In the genomic region with DNA sequence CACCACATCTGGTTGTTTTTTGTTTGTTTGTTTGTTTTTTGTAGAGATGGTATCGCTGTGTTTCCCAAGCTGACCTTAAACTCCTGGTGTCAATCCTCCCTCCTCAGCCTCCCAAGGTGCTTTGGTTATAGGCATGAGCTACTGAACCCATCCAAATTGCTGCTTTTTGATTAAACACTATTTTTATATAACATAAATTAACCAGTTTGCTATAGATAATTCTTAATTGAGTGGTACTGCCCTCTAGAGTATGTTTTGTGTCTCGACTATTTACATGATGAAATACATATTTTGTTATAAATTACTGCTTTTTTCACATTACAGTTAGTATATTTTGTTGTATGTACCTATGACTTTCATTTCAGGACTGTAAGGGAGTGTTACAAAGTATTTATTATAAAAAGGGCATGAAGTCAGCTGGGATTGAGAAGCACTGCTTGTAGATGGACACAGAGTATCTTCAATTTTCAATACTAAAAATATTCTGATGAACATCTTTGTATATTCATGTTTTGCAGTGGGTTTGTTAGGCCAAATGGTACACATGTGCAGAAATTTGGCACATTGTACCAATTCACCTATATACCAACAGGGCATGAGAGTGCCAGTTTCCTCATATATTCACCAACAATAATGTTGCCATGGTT, we compare ENCODE assay signal across 10 cellular contexts. TPM values are rescaled to one million over a fixed set of nuclear protein-coding genes. Genes with fewer than 3 reads are reported as not detected.
A peak's percentile ranks its signal among the peaks of the same experiment; 100 is the strongest.
DNase-seq lines count a peak whose midpoint lies in the region; ATAC-seq and TF ChIP-seq lines count a peak whose summit lies in the region.
"Had no signal": no experiment of that assay in that cellular context is flagged by ENCODE, and none has a peak within 500 bp of the region (broad histone marks: within the 10 kb centered on the region; RNA-seq: fewer than 3 reads in every experiment).

No MANE protein-coding gene starts in this region.

- DNase-seq in AG08395 (ENCODE audit: low spot score) (peak; percentile 21), GM03348 (ENCODE audit: low spot score) (peak; percentile 47), foreskin keratinocyte (no peak)
- DNase-seq: NCI-H1930; stimulated activated CD4-positive, alpha-beta T cell treated with anti-CD3 and anti-CD28 coated beads, Interleukin-15, amount 100 ng/mL, for 24 hours had no signal

- H3K27me3 ChIP-seq in SU-DHL-6 (ENCODE audit: low read length) (no peaks in the 10 kb centered on the region), foreskin keratinocyte (peaks cover 2% of the 10 kb centered on the region)

- no peaks in the 10 kb centered on the region for H4K20me1 ChIP-seq in SU-DHL-6 (ENCODE audit: low read depth, low read length)

- no peaks in the 10 kb centered on the region for H3K9me3 ChIP-seq in SU-DHL-6 (ENCODE audit: insufficient read depth, low read length)

- H3K9ac ChIP-seq in SU-DHL-6 (ENCODE audit: low read length) = no peak overlapping the region

- H3K9me2 ChIP-seq in SU-DHL-6 (replicated peaks; ENCODE audit: insufficient read depth, low read length) = no peaks in the 10 kb centered on the region

- no peak overlapping the region for H3K4me3 ChIP-seq in SU-DHL-6 (ENCODE audit: insufficient read depth, low read length, poor library complexity, severe bottlenecking)

- H2AFZ ChIP-seq in SU-DHL-6 (ENCODE audit: low read depth, low read length, severe bottlenecking) = peak overlapping the region; percentile 86

- H3F3A ChIP-seq in SU-DHL-6 (ENCODE audit: insufficient read depth) = no peaks in the 10 kb centered on the region

- no peaks in the 10 kb centered on the region for H3K4me1 ChIP-seq in foreskin keratinocyte

- H3K36me3 ChIP-seq in SU-DHL-6 (ENCODE audit: low read length) = no peaks in the 10 kb centered on the region

- no peak overlapping the region for H3K4me2 ChIP-seq in SU-DHL-6 (ENCODE audit: low read depth, low read length, poor library complexity, severe bottlenecking)

- TF ChIP-seq CTCF in SU-DHL-6 (IDR thresholded peaks at IDR 0.05; ENCODE audit: insufficient read depth, low read length, poor library complexity, severe bottlenecking) = peak; percentile 64
- peak; percentile 59 for TF ChIP-seq CTCF in foreskin keratinocyte (conservative IDR thresholded peaks at IDR 0.05)

- H3K79me2 ChIP-seq in SU-DHL-6 (ENCODE audit: insufficient read depth, low read length) = no peaks in the 10 kb centered on the region

- H3K27ac ChIP-seq in SU-DHL-6 (ENCODE audit: low read depth, low read length) = no peak overlapping the region
- no peak overlapping the region for H3K27ac ChIP-seq in foreskin keratinocyte

- no peak for ATAC-seq in foreskin keratinocyte
- no peak for ATAC-seq in HG02678 (IDR thresholded peaks at IDR 0.05; ENCODE audit: unreplicated experiment)
- no peak for ATAC-seq in GM21576 (IDR thresholded peaks at IDR 0.05; ENCODE audit: unreplicated experiment)
- no peak for ATAC-seq in HG03196 (IDR thresholded peaks at IDR 0.05; ENCODE audit: unreplicated experiment)
- ATAC-seq in GM18907 (IDR thresholded peaks at IDR 0.05; ENCODE audit: unreplicated experiment) = no peak

RNA-seq across cellular contexts. Expression of a gene that starts 14.9 kb away (rescaled TPM):
- 72.1 and 73.0 TPM in 2 replicates for total RNA-seq in foreskin keratinocyte
- polyA plus RNA-seq in foreskin keratinocyte = 18.9 and 22.6 TPM in 2 replicates

Comparison
In these comparisons a context has a peak if more than half of its experiments do, and no peak if none do; other contexts are left out.
1. DNase-seq: peak in AG08395 (single experiment) and GM03348 (single experiment); none in foreskin keratinocyte (0 of 2).